In the genomic region with DNA sequence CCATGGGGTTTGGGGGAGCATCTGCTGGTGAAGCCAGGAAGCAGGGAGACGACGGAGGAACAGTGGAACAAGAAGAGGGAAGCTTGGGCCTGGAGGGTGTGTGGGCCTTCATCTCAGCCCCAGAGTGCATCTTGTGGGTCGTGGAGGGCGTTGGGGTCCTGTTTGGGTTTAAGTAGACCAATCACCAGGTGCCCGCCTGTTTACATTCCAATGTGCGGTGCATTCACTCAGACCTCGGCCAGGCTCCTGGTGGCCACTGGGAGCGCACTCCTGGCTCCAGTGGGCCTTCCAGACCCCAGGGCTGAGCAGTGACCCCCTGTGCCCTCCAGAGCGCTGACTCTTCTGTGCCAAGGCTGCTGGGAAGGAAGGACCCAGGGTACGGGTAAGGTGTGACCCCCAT, we compare ENCODE assay signal across 29 cellular contexts.
A peak's percentile ranks its signal among the peaks of the same experiment; 100 is the strongest.
DNase-seq lines count a peak whose midpoint lies in the region; ATAC-seq, FAIRE-seq and TF ChIP-seq lines count a peak whose summit lies in the region.
"Had no signal": no experiment of that assay in that cellular context is flagged by ENCODE, and none has a peak within 500 bp of the region (broad histone marks: within the 10 kb centered on the region; RNA-seq: fewer than 3 reads in every experiment).

No MANE protein-coding gene starts in this region.

- TF ChIP-seq CTCF in WTC11 (IDR thresholded peaks at IDR 0.05) (no peak), HepG2 (CRISPR knock-in tag; IDR thresholded peaks at IDR 0.05) (peak; percentile 52), type B pancreatic cell (conservative IDR thresholded peaks at IDR 0.05) (peak; percentile 30)

- no peaks in the 10 kb centered on the region for H3K36me3 ChIP-seq in HepG2 (replicated peaks in 1 of 2; ENCODE audit: control insufficient read depth in 1 of 2, insufficient read depth in 2 of 2, low read length in 2 of 2)
- H3K36me3 ChIP-seq: gastroesophageal sphincter, left lung, prostate gland, sigmoid colon, transverse colon had no signal

- DNase-seq in HuH-7 (ENCODE audit: low spot score) (peak; percentile 35), WTC11 (ENCODE audit: low spot score) (no peak), HepG2 (ENCODE audit: low spot score) (peak; percentile 19), type B pancreatic cell (ENCODE audit: extremely low spot score, unreplicated experiment) (no peak), NCI-H82 (lab: John Stamatoyannopoulos, UW) (no peak), NCI-H748 treated with DMSO at 0.1 percent for 48 hours (lab: John Stamatoyannopoulos, UW) (no peak)
- DNase-seq: activated CD4-positive, alpha-beta T cell treated with anti-CD3 and anti-CD28 coated beads for 4 hours; amygdala; Caco-2; DMS53; hippocampal formation; immature natural killer cell; KBM-7; left lung; NCI-H2029; NCI-H524 treated with DMSO at 0.1 percent for 48 hours; SIG-M5; stimulated activated CD4-positive, alpha-beta T cell treated with anti-CD3 and anti-CD28 coated beads, Interleukin-4, amount 100 ng/mL, for 4 hours; transverse colon had no signal

- H3K9me3 Mint-ChIP-seq in WTC11 (peaks cover 6% of the 10 kb centered on the region), type B pancreatic cell (no peaks in the 10 kb centered on the region)
- H3K9me3 Mint-ChIP-seq: immature natural killer cell, mesothelial cell of epicardium had no signal

- peaks cover 9% of the 10 kb centered on the region; the same call in 1 of the 2 replicates for H4K20me1 ChIP-seq in HepG2 (ENCODE audit: insufficient read depth, low read length)

- H3K9ac ChIP-seq in HepG2 (ENCODE audit: insufficient read depth, low read depth, low read length): no peak overlapping the region

- H3K4me3 Mint-ChIP-seq in WTC11: no peak overlapping the region
- H3K4me3 Mint-ChIP-seq in type B pancreatic cell: no peak overlapping the region
- H3K4me3 Mint-ChIP-seq: immature natural killer cell; mesothelial cell of epicardium; T-helper 2 cell treated with Interferon-gamma antibody and Interleukin-4, amounts not matched to agents 5 μg/mL and 100 μg/mL, for 36 hours had no signal

- no peak overlapping the region for H2AFZ ChIP-seq in HepG2 (ENCODE audit: low read length)

- peaks cover 8% of the 10 kb centered on the region; the same call in 1 of the 2 replicates for H3K4me1 Mint-ChIP-seq in WTC11
- no peaks in the 10 kb centered on the region for H3K4me1 Mint-ChIP-seq in type B pancreatic cell (ENCODE audit: unreplicated experiment)
- H3K4me1 Mint-ChIP-seq: immature natural killer cell, mesothelial cell of epicardium had no signal

- no peaks in the 10 kb centered on the region for H3K4me1 ChIP-seq in HepG2 (ENCODE audit: insufficient read depth, low read length)
- H3K4me1 ChIP-seq: Caco-2, gastroesophageal sphincter, left lung, prostate gland, transverse colon had no signal

- CTCF ChIA-PET in WTC11 (lab: Charles Lee): no interaction called here
- CTCF ChIA-PET in HepG2 (lab: Yijun Ruan, JAX; ENCODE audit: low intra/inter-chr PET ratio, low total read pairs): no interaction called here

- WGBS in HepG2 (ENCODE audit: low lambda C conversion rate): 19% methylated on average over 6 of the region's 10 CpGs

- H3K4me2 ChIP-seq in HepG2 (ENCODE audit: low read depth, low read length): no peak overlapping the region

- H3K27ac ChIP-seq in HepG2 (ENCODE audit: extremely low read length, insufficient read depth, low read length): no peak overlapping the region
- H3K27ac ChIP-seq: C4-2B, gastroesophageal sphincter, left lung, prostate gland, sigmoid colon, transverse colon had no signal

- peaks cover 5% of the 10 kb centered on the region; the same call in 1 of the 2 replicates for H3K36me3 Mint-ChIP-seq in WTC11
- no peaks in the 10 kb centered on the region for H3K36me3 Mint-ChIP-seq in type B pancreatic cell
- H3K36me3 Mint-ChIP-seq: activated naive CD4-positive, alpha-beta T cell treated with anti-CD3 and anti-CD28 coated beads, Interleukin-2, amount 50 U/mL, for 72 hours; immature natural killer cell; mesothelial cell of epicardium had no signal

- H3K27me3 Mint-ChIP-seq in WTC11 (ENCODE audit: low read depth) (no peaks in the 10 kb centered on the region), type B pancreatic cell (peaks cover 12% of the 10 kb centered on the region)

- peaks cover 27 to 55% of the 10 kb centered on the region in 2 experiments for H3K27me3 ChIP-seq in HepG2 (ENCODE audit: control insufficient read depth in 1 of 2, insufficient read depth in 2 of 2, low read length in 2 of 2)
- H3K27me3 ChIP-seq: gastroesophageal sphincter, left lung, sigmoid colon, transverse colon had no signal

- TF ChIP-seq RAD21 in HepG2 (CRISPR knock-in tag; IDR thresholded peaks at IDR 0.05): no peak

- in situ Hi-C loops in HepG2 (cut with HindIII; ENCODE audit: extremely low pct_ligation_motif_present, low pct_unique_long_range_greater_than_20kb): no loop called here

- TF ChIP-seq EP300 in HepG2 (IDR thresholded peaks at IDR 0.05; ENCODE audit: low read depth in 2 of 2, low read length in 2 of 2) (no peak), HepG2 (CRISPR knock-in tag; IDR thresholded peaks at IDR 0.05; ENCODE audit: borderline replicate concordance) (no peak)

- BruUV-seq in HepG2 (replicated peaks; lab: Mats Ljungman, UMichigan): no TSS peak

- H3K27ac Mint-ChIP-seq in WTC11 (no peak overlapping the region; the same call in 1 of the 2 replicates), type B pancreatic cell (no peak overlapping the region)
- H3K27ac Mint-ChIP-seq: activated naive CD4-positive, alpha-beta T cell treated with anti-CD3 and anti-CD28 coated beads, Interleukin-2, amount 50 U/mL, for 72 hours; activated T-helper 2 cell treated with anti-CD3 and anti-CD28 coated beads, Interferon-gamma antibody, Interleukin-2, Interleukin-4, amounts not matched to agents 10 μg/mL and 5 μg/mL and 100 μg/mL, durations not matched to agents 14 hours and 24 hours and 36 hours; mesothelial cell of epicardium; T-helper 2 cell treated with Interferon-gamma antibody and Interleukin-4, amounts not matched to agents 5 μg/mL and 100 μg/mL, for 36 hours had no signal

- POLR2A ChIA-PET in WTC11 (lab: Charles Lee): no interaction called here
- POLR2A ChIA-PET in HepG2 (lab: Yijun Ruan, JAX): no interaction called here

- no peak overlapping the region for H3K4me3 ChIP-seq in HepG2 (replicated peaks in 1 of 3; ENCODE audit: insufficient read depth in 1 of 3, low read depth in 2 of 3, low read length in 3 of 3)
- H3K4me3 ChIP-seq: gastroesophageal sphincter, left lung, prostate gland, sigmoid colon, transverse colon had no signal

- no peaks in the 10 kb centered on the region for H3K9me3 ChIP-seq in HepG2 (ENCODE audit: low read length)
- H3K9me3 ChIP-seq: Caco-2, gastroesophageal sphincter, prostate gland, sigmoid colon, transverse colon had no signal

- no peak for TF ChIP-seq POLR2A in HepG2 (IDR thresholded peaks at IDR 0.05; ENCODE audit: insufficient read depth in 1 of 2, low read depth in 2 of 2, low read length in 2 of 2)

- no peaks in the 10 kb centered on the region for H3K79me2 ChIP-seq in HepG2 (ENCODE audit: insufficient read depth, low read length)

- no peak for FAIRE-seq in HepG2 (lab: Jason Lieb, UNC)
- FAIRE-seq: colon had no signal

- intact Hi-C loops in HepG2 (cut with micrococcal nuclease; ENCODE audit: unreplicated experiment): no loop called here

- ATAC-seq in WTC11: peak; percentile 49; the same call in 1 of the 2 replicates
- ATAC-seq in HepG2: peak; percentile 71
- no peak for ATAC-seq in GM21619 (IDR thresholded peaks at IDR 0.05; ENCODE audit: unreplicated experiment)
- ATAC-seq: gastroesophageal sphincter, left lung had no signal

TF ChIP-seq in WTC11, 78 proteins besides CTCF, POLR2A, EP300 and RAD21:
- TF ChIP-seq ATF1 (CRISPR knock-in tag; IDR thresholded peaks at IDR 0.05): no peak
TF ChIP-seq in WTC11: peak in this region for 0.

TF ChIP-seq in HepG2, 621 proteins besides CTCF, POLR2A, EP300 and RAD21 (continues in another document):
- TF ChIP-seq, protein P1, sequence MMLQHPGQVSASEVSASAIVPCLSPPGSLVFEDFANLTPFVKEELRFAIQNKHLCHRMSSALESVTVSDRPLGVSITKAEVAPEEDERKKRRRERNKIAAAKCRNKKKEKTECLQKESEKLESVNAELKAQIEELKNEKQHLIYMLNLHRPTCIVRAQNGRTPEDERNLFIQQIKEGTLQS (CRISPR knock-in tag; IDR thresholded peaks at IDR 0.05): no peak
- no peak for TF ChIP-seq SCMH1 (CRISPR knock-in tag; IDR thresholded peaks at IDR 0.05; ENCODE audit: borderline replicate concordance)
- peak; percentile 9; the same call in 1 of the 2 replicates for TF ChIP-seq STAG1 (CRISPR knock-in tag; IDR thresholded peaks at IDR 0.05)
- no peak for TF ChIP-seq BORCS8-MEF2B (CRISPR knock-in tag; IDR thresholded peaks at IDR 0.05)
- TF ChIP-seq GLI4 (CRISPR knock-in tag; IDR thresholded peaks at IDR 0.05; ENCODE audit: borderline replicate concordance): no peak
- TF ChIP-seq ZNF703 (CRISPR knock-in tag; IDR thresholded peaks at IDR 0.05; ENCODE audit: borderline replicate concordance): no peak
- TF ChIP-seq XRCC5 (optimal IDR thresholded peaks at IDR 0.05; ENCODE audit: low read length): peak; percentile 65
- TF ChIP-seq TEAD3 (CRISPR knock-in tag; optimal IDR thresholded peaks at IDR 0.05; ENCODE audit: borderline replicate concordance): peak; percentile 30
- TF ChIP-seq, protein P2, sequence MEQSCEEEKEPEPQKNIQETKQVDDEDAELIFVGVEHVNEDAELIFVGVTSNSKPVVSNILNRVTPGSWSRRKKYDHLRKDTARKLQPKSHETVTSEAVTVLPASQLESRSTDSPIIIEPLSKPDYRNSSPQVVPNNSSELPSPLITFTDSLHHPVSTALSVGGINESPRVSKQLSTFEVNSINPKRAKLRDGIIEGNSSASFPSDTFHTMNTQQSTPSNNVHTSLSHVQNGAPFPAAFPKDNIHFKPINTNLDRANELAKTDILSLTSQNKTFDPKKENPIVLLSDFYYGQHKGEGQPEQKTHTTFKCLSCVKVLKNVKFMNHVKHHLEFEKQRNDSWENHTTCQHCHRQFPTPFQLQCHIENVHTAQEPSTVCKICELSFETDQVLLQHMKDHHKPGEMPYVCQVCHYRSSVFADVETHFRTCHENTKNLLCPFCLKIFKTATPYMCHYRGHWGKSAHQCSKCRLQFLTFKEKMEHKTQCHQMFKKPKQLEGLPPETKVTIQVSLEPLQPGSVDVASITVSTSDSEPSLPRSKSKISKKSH (CRISPR knock-in tag; IDR thresholded peaks at IDR 0.05; ENCODE audit: borderline replicate concordance): no peak
- TF ChIP-seq REXO4 (CRISPR knock-in tag; IDR thresholded peaks at IDR 0.05; ENCODE audit: borderline replicate concordance): no peak
- no peak for TF ChIP-seq MXD4 (CRISPR knock-in tag; IDR thresholded peaks at IDR 0.05)
- TF ChIP-seq MTA3 (CRISPR knock-in tag; IDR thresholded peaks at IDR 0.05): no peak
- no peak for TF ChIP-seq FOXA1 (IDR thresholded peaks at IDR 0.05)
- peak; percentile 79 for TF ChIP-seq FOXA1 (CRISPR knock-in tag; IDR thresholded peaks at IDR 0.05)
- TF ChIP-seq THYN1 (CRISPR knock-in tag; IDR thresholded peaks at IDR 0.05; ENCODE audit: borderline replicate concordance, low read depth): no peak
- TF ChIP-seq ZNF570 (CRISPR knock-in tag; IDR thresholded peaks at IDR 0.05; ENCODE audit: borderline replicate concordance): no peak

Comparison
In these comparisons a context has a peak if more than half of its experiments do, and no peak if none do; other contexts are left out.
1. DNase-seq: peak in HuH-7 (single experiment) and HepG2 (single experiment); none in WTC11 (single experiment), type B pancreatic cell (single experiment), NCI-H82 (single experiment) and NCI-H748 treated with DMSO at 0.1 percent for 48 hours (single experiment).